ENCODE assay signal across 18 cellular contexts in genomic region chr3:30640856-30641255, GRCh38. TPM values are rescaled to one million over a fixed set of nuclear protein-coding genes. Genes with fewer than 3 reads are reported as not detected.
DNase-seq lines count a peak whose midpoint lies in the region; ATAC-seq, FAIRE-seq and TF ChIP-seq lines count a peak whose summit lies in the region.
"Had no signal": no experiment of that assay in that cellular context is flagged by ENCODE, and none has a peak within 500 bp of the region (broad histone marks: within the 10 kb centered on the region; RNA-seq: fewer than 3 reads in every experiment).

No MANE protein-coding gene starts in this region.

- no TSS peak for BruUV-seq in PC-9 (replicated peaks; lab: Mats Ljungman, UMichigan)

- no peak for TF ChIP-seq CTCF in Loucy (conservative IDR thresholded peaks at IDR 0.05; ENCODE audit: low read length)
- no peak for TF ChIP-seq CTCF in smooth muscle cell (IDR thresholded peaks at IDR 0.05; ENCODE audit: borderline replicate concordance, insufficient read depth, poor library complexity, severe bottlenecking)
- no peak for TF ChIP-seq CTCF in PC-9 (conservative IDR thresholded peaks at IDR 0.05)

- peaks cover 32% of the 10 kb centered on the region for H3F3A ChIP-seq in Loucy (ENCODE audit: low read depth)
- H3F3A ChIP-seq in smooth muscle cell (ENCODE audit: low read depth): no peaks in the 10 kb centered on the region
- no peaks in the 10 kb centered on the region for H3F3A ChIP-seq in PC-9 (ENCODE audit: insufficient read depth, low read depth)

- peak overlapping the region; percentile 96 for H3K27ac Mint-ChIP-seq in activated CD8-positive, alpha-beta memory T cell treated with anti-CD3 and anti-CD28 coated beads, Interleukin-2, amount 10 ng/mL, durations not matched to agents 7 days and 5 days
- peak overlapping the region; percentile 88 for H3K27ac Mint-ChIP-seq in activated T-helper 2 cell treated with anti-CD3 and anti-CD28 coated beads, Interferon-gamma antibody, Interleukin-2, Interleukin-4, amounts not matched to agents 10 μg/mL and 5 μg/mL and 100 μg/mL, durations not matched to agents 14 hours and 24 hours and 36 hours
- peak overlapping the region; percentile 90 for H3K27ac Mint-ChIP-seq in stimulated activated effector memory CD8-positive, alpha-beta T cell treated with anti-CD3 and anti-CD28 coated beads, Interleukin-12 subunit alpha, Interleukin-12 subunit beta, amount 100 ng/mL, for 72 hours

- H3K9me2 ChIP-seq in Loucy (replicated peaks; ENCODE audit: low read depth, low read length) (no peaks in the 10 kb centered on the region), PC-9 (ENCODE audit: insufficient read depth) (no peaks in the 10 kb centered on the region)

- CTCF ChIA-PET in activated CD8-positive, alpha-beta memory T cell treated with anti-CD3 and anti-CD28 coated beads, Interleukin-2, amount 10 ng/mL, durations not matched to agents 7 days and 5 days (lab: Charles Lee): interaction anchor here (0.9 to 2.5 kb wide), 4 partner anchors 11 to 27 kb away, joined by 3 to 7 read pairs (median 5); no protein-coding TSS in a partner anchor
- CTCF ChIA-PET in PC-9 (lab: Charles Lee): no interaction called here

- H3K9ac ChIP-seq in Loucy (ENCODE audit: low read depth, low read length, poor library complexity, severe bottlenecking) (peak overlapping the region; percentile 79), smooth muscle cell (ENCODE audit: low read depth) (no peak overlapping the region)

- H3K4me3 ChIP-seq in Loucy (ENCODE audit: low read length, poor library complexity, severe bottlenecking) (peak overlapping the region; percentile 67), smooth muscle cell (no peak overlapping the region), PC-9 (no peak overlapping the region)
- H3K4me3 ChIP-seq: esophagus muscularis mucosa, skin epidermis had no signal

- no peaks in the 10 kb centered on the region for H3K9me3 ChIP-seq in Loucy (ENCODE audit: insufficient read depth, low read depth, low read length)
- no peaks in the 10 kb centered on the region for H3K9me3 ChIP-seq in smooth muscle cell (replicated peaks; ENCODE audit: low read depth)
- no peaks in the 10 kb centered on the region for H3K9me3 ChIP-seq in PC-9 (ENCODE audit: insufficient read depth, low read depth)
- H3K9me3 ChIP-seq: esophagus muscularis mucosa had no signal

- 83% methylated on average over 4 of the region's 4 CpGs for WGBS in smooth muscle cell (ENCODE audit: low lambda C conversion rate)

- no peak for TF ChIP-seq POLR2A in GM12891 (IDR thresholded peaks at IDR 0.05; ENCODE audit: low read depth, low read length)

- H3K27ac ChIP-seq in smooth muscle cell (ENCODE audit: low read depth) (no peak overlapping the region), PC-9 (no peak overlapping the region)

- H3K36me3 ChIP-seq in Loucy (ENCODE audit: insufficient read depth, low read length) (peaks cover 9% of the 10 kb centered on the region), smooth muscle cell (ENCODE audit: low read depth) (peaks cover 6% of the 10 kb centered on the region), PC-9 (ENCODE audit: low read depth) (no peaks in the 10 kb centered on the region)

- H3K4me2 ChIP-seq in Loucy (ENCODE audit: low read depth, low read length, poor library complexity, severe bottlenecking) (peak overlapping the region; percentile 90), smooth muscle cell (no peak overlapping the region), PC-9 (no peak overlapping the region)

- peaks cover 97% of the 10 kb centered on the region for H3K4me1 ChIP-seq in Loucy (ENCODE audit: insufficient read depth, low read length, poor library complexity, severe bottlenecking)
- no peaks in the 10 kb centered on the region for H3K4me1 ChIP-seq in smooth muscle cell (ENCODE audit: low read depth)
- no peaks in the 10 kb centered on the region for H3K4me1 ChIP-seq in PC-9 (replicated peaks; ENCODE audit: insufficient read depth)

- H3K4me1 Mint-ChIP-seq in activated CD8-positive, alpha-beta memory T cell treated with anti-CD3 and anti-CD28 coated beads, Interleukin-2, amount 10 ng/mL, durations not matched to agents 7 days and 5 days: peaks cover 94% of the 10 kb centered on the region
- H3K4me1 Mint-ChIP-seq in activated T-helper 2 cell treated with anti-CD3 and anti-CD28 coated beads, Interferon-gamma antibody, Interleukin-2, Interleukin-4, amounts not matched to agents 10 μg/mL and 5 μg/mL and 100 μg/mL, durations not matched to agents 14 hours and 24 hours and 36 hours (ENCODE audit: low read depth): peaks cover 92% of the 10 kb centered on the region
- H3K4me1 Mint-ChIP-seq in stimulated activated effector memory CD8-positive, alpha-beta T cell treated with anti-CD3 and anti-CD28 coated beads, Interleukin-12 subunit alpha, Interleukin-12 subunit beta, amount 100 ng/mL, for 72 hours: peaks cover 72% of the 10 kb centered on the region

- no peaks in the 10 kb centered on the region for H3K9me3 Mint-ChIP-seq in activated CD8-positive, alpha-beta memory T cell treated with anti-CD3 and anti-CD28 coated beads, Interleukin-2, amount 10 ng/mL, durations not matched to agents 7 days and 5 days (ENCODE audit: low read depth)
- H3K9me3 Mint-ChIP-seq in activated T-helper 2 cell treated with anti-CD3 and anti-CD28 coated beads, Interferon-gamma antibody, Interleukin-2, Interleukin-4, amounts not matched to agents 10 μg/mL and 5 μg/mL and 100 μg/mL, durations not matched to agents 14 hours and 24 hours and 36 hours: no peaks in the 10 kb centered on the region
- H3K9me3 Mint-ChIP-seq in stimulated activated effector memory CD8-positive, alpha-beta T cell treated with anti-CD3 and anti-CD28 coated beads, Interleukin-12 subunit alpha, Interleukin-12 subunit beta, amount 100 ng/mL, for 72 hours: no peaks in the 10 kb centered on the region

- ATAC-seq in activated CD8-positive, alpha-beta memory T cell treated with anti-CD3 and anti-CD28 coated beads, Interleukin-2, amount 10 ng/mL, durations not matched to agents 7 days and 5 days: no peak
- ATAC-seq in stimulated activated effector memory CD8-positive, alpha-beta T cell treated with anti-CD3 and anti-CD28 coated beads, Interleukin-12 subunit alpha, Interleukin-12 subunit beta, amount 100 ng/mL, for 72 hours: no peak
- ATAC-seq: left colon had no signal

- H3K27me3 ChIP-seq in Loucy (ENCODE audit: insufficient read depth, low read length, poor library complexity, severe bottlenecking): no peaks in the 10 kb centered on the region
- H3K27me3 ChIP-seq in smooth muscle cell (ENCODE audit: low read depth): no peaks in the 10 kb centered on the region
- H3K27me3 ChIP-seq in PC-9 (ENCODE audit: insufficient read depth, low read depth): no peaks in the 10 kb centered on the region
- H3K27me3 ChIP-seq: esophagus muscularis mucosa had no signal

- H3K79me2 ChIP-seq in Loucy (ENCODE audit: insufficient read depth, low read length) (peaks cover 81% of the 10 kb centered on the region), smooth muscle cell (ENCODE audit: low read depth) (peaks cover 68% of the 10 kb centered on the region), PC-9 (ENCODE audit: low read depth) (no peaks in the 10 kb centered on the region)

- H3K27me3 Mint-ChIP-seq in activated CD8-positive, alpha-beta memory T cell treated with anti-CD3 and anti-CD28 coated beads, Interleukin-2, amount 10 ng/mL, durations not matched to agents 7 days and 5 days: no peaks in the 10 kb centered on the region
- H3K27me3 Mint-ChIP-seq in activated T-helper 2 cell treated with anti-CD3 and anti-CD28 coated beads, Interferon-gamma antibody, Interleukin-2, Interleukin-4, amounts not matched to agents 10 μg/mL and 5 μg/mL and 100 μg/mL, durations not matched to agents 14 hours and 24 hours and 36 hours (ENCODE audit: low read depth): no peaks in the 10 kb centered on the region

- intact Hi-C loops in activated T-helper 2 cell treated with anti-CD3 and anti-CD28 coated beads, Interferon-gamma antibody, Interleukin-2, Interleukin-4, amounts not matched to agents 10 μg/mL and 5 μg/mL and 100 μg/mL, durations not matched to agents 14 hours and 24 hours and 36 hours (cut with micrococcal nuclease): loop anchor here (1.0 to 5.0 kb wide), 6 partner anchors 10 to 891 kb away; partner anchors contain the start of gene STT3B
- intact Hi-C loops in PC-9 (cut with micrococcal nuclease; ENCODE audit: unreplicated experiment): no loop called here

- POLR2A ChIA-PET in PC-9 (lab: Charles Lee; ENCODE audit: unreplicated experiment): no interaction called here

- DNase-seq in activated CD8-positive, alpha-beta memory T cell treated with anti-CD3 and anti-CD28 coated beads, Interleukin-2, amount 10 ng/mL, durations not matched to agents 7 days and 5 days: no peak
- no peak for DNase-seq in activated CD8-positive, alpha-beta memory T cell treated with anti-CD3 and anti-CD28 coated beads for 24 hours
- DNase-seq in activated T-helper 2 cell treated with anti-CD3 and anti-CD28 coated beads, Interferon-gamma antibody, Interleukin-2, Interleukin-4, amounts not matched to agents 10 μg/mL and 5 μg/mL and 100 μg/mL, durations not matched to agents 14 hours and 24 hours and 36 hours (ENCODE audit: low spot score): no peak
- DNase-seq in stimulated activated effector memory CD8-positive, alpha-beta T cell treated with anti-CD3 and anti-CD28 coated beads, Interleukin-12 subunit alpha, Interleukin-12 subunit beta, amount 100 ng/mL, for 72 hours (ENCODE audit: low spot score in 2 of 2): no peak
- DNase-seq in smooth muscle cell (lab: John Stamatoyannopoulos, UW; ENCODE audit: unreplicated experiment) (no peak), GM12891 (ENCODE audit: insufficient read length, low spot score) (no peak), PC-9 (no peak)
- DNase-seq: activated CD4-positive, CD25-positive, alpha-beta regulatory T cell; activated gamma-delta T cell; cerebellar nuclear complex; left colon; NCI-H1436 treated with DMSO at 0.1 percent for 48 hours; NCI-H524; SHP77; trophoblast cell had no signal

- H3K36me3 Mint-ChIP-seq in activated CD8-positive, alpha-beta memory T cell treated with anti-CD3 and anti-CD28 coated beads, Interleukin-2, amount 10 ng/mL, durations not matched to agents 7 days and 5 days: peaks cover 31% of the 10 kb centered on the region
- H3K36me3 Mint-ChIP-seq in activated T-helper 2 cell treated with anti-CD3 and anti-CD28 coated beads, Interferon-gamma antibody, Interleukin-2, Interleukin-4, amounts not matched to agents 10 μg/mL and 5 μg/mL and 100 μg/mL, durations not matched to agents 14 hours and 24 hours and 36 hours (ENCODE audit: low read depth): peaks cover 54% of the 10 kb centered on the region
- H3K36me3 Mint-ChIP-seq in stimulated activated effector memory CD8-positive, alpha-beta T cell treated with anti-CD3 and anti-CD28 coated beads, Interleukin-12 subunit alpha, Interleukin-12 subunit beta, amount 100 ng/mL, for 72 hours: peaks cover 63% of the 10 kb centered on the region

- H2AFZ ChIP-seq in Loucy (ENCODE audit: low read length): no peak overlapping the region
- no peak overlapping the region for H2AFZ ChIP-seq in smooth muscle cell (ENCODE audit: low read depth)
- no peak overlapping the region for H2AFZ ChIP-seq in PC-9

- H3K4me3 Mint-ChIP-seq in activated CD8-positive, alpha-beta memory T cell treated with anti-CD3 and anti-CD28 coated beads, Interleukin-2, amount 10 ng/mL, durations not matched to agents 7 days and 5 days: peak overlapping the region; percentile 6
- H3K4me3 Mint-ChIP-seq in activated T-helper 2 cell treated with anti-CD3 and anti-CD28 coated beads, Interferon-gamma antibody, Interleukin-2, Interleukin-4, amounts not matched to agents 10 μg/mL and 5 μg/mL and 100 μg/mL, durations not matched to agents 14 hours and 24 hours and 36 hours (ENCODE audit: low read depth): peak overlapping the region; percentile 26
- H3K4me3 Mint-ChIP-seq in stimulated activated effector memory CD8-positive, alpha-beta T cell treated with anti-CD3 and anti-CD28 coated beads, Interleukin-12 subunit alpha, Interleukin-12 subunit beta, amount 100 ng/mL, for 72 hours: peak overlapping the region; percentile 56

- FAIRE-seq in GM12891 (lab: Jason Lieb, UNC): no peak

- peaks cover 3% of the 10 kb centered on the region for H4K20me1 ChIP-seq in Loucy (ENCODE audit: insufficient read depth, low read length, poor library complexity, severe bottlenecking)
- H4K20me1 ChIP-seq in smooth muscle cell (ENCODE audit: low read depth): peaks cover 13% of the 10 kb centered on the region
- no peaks in the 10 kb centered on the region for H4K20me1 ChIP-seq in PC-9 (ENCODE audit: insufficient read depth)

RNA-seq across cellular contexts. Expression of gene TGFBR2, which starts 34.5 kb away (rescaled TPM):
- 10 to 100 TPM; 47.3 to 50.5 TPM for total RNA-seq in activated CD8-positive, alpha-beta memory T cell treated with anti-CD3 and anti-CD28 coated beads, Interleukin-2, amount 10 ng/mL, durations not matched to agents 7 days and 5 days
- 19.5 and 19.8 TPM in 2 replicates for total RNA-seq in activated T-helper 2 cell treated with anti-CD3 and anti-CD28 coated beads, Interferon-gamma antibody, Interleukin-2, Interleukin-4, amounts not matched to agents 10 μg/mL and 5 μg/mL and 100 μg/mL, durations not matched to agents 14 hours and 24 hours and 36 hours
- total RNA-seq in smooth muscle cell: 53.7 and 60.9 TPM in 2 replicates
- polyA plus RNA-seq in smooth muscle cell: 37.5 and 39.6 TPM in 2 replicates
- polyA plus RNA-seq in GM12891 (2012; ENCODE audit: low read depth, missing spikeins): 0.08 TPM
- 26.4 and 33.6 TPM in 2 replicates for total RNA-seq in PC-9 (2021)

Comparison
In these comparisons a context has a peak if more than half of its experiments do, and no peak if none do; other contexts are left out.
1. H3K4me3 Mint-ChIP-seq: peak in every context shown above with its lines; median percentile 56 in stimulated activated effector memory CD8-positive, alpha-beta T cell treated with anti-CD3 and anti-CD28 coated beads, Interleukin-12 subunit alpha, Interleukin-12 subunit beta, amount 100 ng/mL, for 72 hours; 26 in activated T-helper 2 cell treated with anti-CD3 and anti-CD28 coated beads, Interferon-gamma antibody, Interleukin-2, Interleukin-4, amounts not matched to agents 10 μg/mL and 5 μg/mL and 100 μg/mL, durations not matched to agents 14 hours and 24 hours and 36 hours; 6 in activated CD8-positive, alpha-beta memory T cell treated with anti-CD3 and anti-CD28 coated beads, Interleukin-2, amount 10 ng/mL, durations not matched to agents 7 days and 5 days.